In the genomic region with DNA sequence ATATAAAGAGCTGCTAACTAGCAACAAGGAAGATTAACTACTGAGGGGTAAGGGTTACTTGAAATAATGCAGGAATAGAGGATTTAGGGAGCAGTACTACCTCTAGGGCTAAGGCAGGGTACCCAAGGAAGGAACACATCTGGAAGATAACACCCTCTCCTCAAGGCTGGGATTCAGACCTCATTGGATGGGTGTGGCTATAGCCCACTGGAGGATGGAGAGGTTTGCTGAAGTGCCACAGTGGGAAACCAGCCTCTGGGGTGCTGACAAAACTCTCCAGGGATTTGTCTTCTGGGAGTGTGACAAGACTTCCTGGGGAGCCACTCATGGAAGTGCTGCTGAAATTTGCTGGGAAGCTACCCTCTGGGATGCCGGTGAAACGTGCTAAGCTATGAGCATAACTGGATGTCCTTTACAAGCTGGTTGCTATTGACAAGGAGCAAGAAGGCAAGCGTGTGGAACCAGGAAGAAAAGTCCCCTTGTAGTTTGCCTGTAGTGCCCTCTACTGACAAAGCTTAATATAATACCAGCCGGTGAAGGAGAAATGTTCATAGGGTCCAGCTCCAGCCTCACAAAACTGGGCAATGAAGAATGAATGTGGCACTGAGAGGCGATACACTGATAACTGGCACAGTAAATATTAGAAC, we compare ENCODE assay signal across 1 cellular context.
TF ChIP-seq lines count a peak whose summit lies in the region.

No MANE protein-coding gene starts in this region.

TF ChIP-seq in endothelial cell of umbilical vein, 7 proteins besides CTCF, POLR2A, EP300 and RAD21 (continued from another document):
- TF ChIP-seq POLR2AphosphoS5 (IDR thresholded peaks at IDR 0.05; ENCODE audit: insufficient read depth, low read depth, low read length) (no peak), MYC (IDR thresholded peaks at IDR 0.05; ENCODE audit: low read depth, low read length) (no peak), GATA2 (IDR thresholded peaks at IDR 0.05; ENCODE audit: insufficient read depth, insufficient read length, low read depth, low read length) (no peak), JUN (IDR thresholded peaks at IDR 0.05; ENCODE audit: borderline replicate concordance, insufficient read depth, insufficient read length, low read depth) (no peak)
- TF ChIP-seq, protein P1, sequence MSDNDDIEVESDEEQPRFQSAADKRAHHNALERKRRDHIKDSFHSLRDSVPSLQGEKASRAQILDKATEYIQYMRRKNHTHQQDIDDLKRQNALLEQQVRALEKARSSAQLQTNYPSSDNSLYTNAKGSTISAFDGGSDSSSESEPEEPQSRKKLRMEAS (IDR thresholded peaks at IDR 0.05; ENCODE audit: insufficient read depth, insufficient read length) = no peak
